In genomic region chr14:78486621-78487020, GRCh38 we compare ENCODE assay signal across 28 cellular contexts.
DNase-seq lines count a peak whose midpoint lies in the region; ATAC-seq, FAIRE-seq and TF ChIP-seq lines count a peak whose summit lies in the region.
"Had no signal": no experiment of that assay in that cellular context is flagged by ENCODE, and none has a peak within 500 bp of the region (broad histone marks: within the 10 kb centered on the region; RNA-seq: fewer than 3 reads in every experiment).

No MANE protein-coding gene starts in this region.

- peak overlapping the region; percentile 10 for H3T11ph ChIP-seq in H9 (ENCODE audit: low read length)

- H4K91ac ChIP-seq in H9 (ENCODE audit: insufficient read length, low read depth, low read length), result no peak overlapping the region

- H3K36me3 Mint-ChIP-seq in H9 (ENCODE audit: insufficient read depth in 1 of 3, low read depth in 3 of 3), result no peaks in the 10 kb centered on the region
- H3K36me3 Mint-ChIP-seq: CD14-positive monocyte; CD4-positive, alpha-beta memory T cell; CD4-positive, CD25-positive, alpha-beta regulatory T cell; CD8-positive, alpha-beta memory T cell had no signal

- H3K27ac Mint-ChIP-seq in H9, result 0 out of 7 replicates have a peak overlapping the region, but pooled peaks of 1 of the 3 experiments have one; percentile 53
- H3K27ac Mint-ChIP-seq: CD14-positive monocyte; CD4-positive, alpha-beta memory T cell; CD4-positive, CD25-positive, alpha-beta regulatory T cell; CD8-positive, alpha-beta memory T cell had no signal

- DNase-seq in H9 (no peak), osteoblast (ENCODE audit: insufficient read length, low spot score, missing footprints) (peak; percentile 61), small intestine (peak; percentile 83), frontal cortex (ENCODE audit: low spot score in 2 of 2) (no peak), NCI-H1417 (lab: John Stamatoyannopoulos, UW) (no peak)
- DNase-seq: 8988T; ACHN; BE2C; C1 segment of cervical spinal cord; CD4-positive, alpha-beta memory T cell; CD4-positive, CD25-positive, alpha-beta regulatory T cell; CD8-positive, alpha-beta memory T cell; COR-L47; DMS 273 treated with DMSO at 0.1 percent for 48 hours; DMS153; DMS53; DMS79; DND-41; EL; GDM1 had no signal

- peaks cover 26 to 30% of the 10 kb centered on the region in 2 experiments for H3K4me1 Mint-ChIP-seq in H9
- H3K4me1 Mint-ChIP-seq: CD14-positive monocyte; CD4-positive, alpha-beta memory T cell; CD4-positive, CD25-positive, alpha-beta regulatory T cell; CD8-positive, alpha-beta memory T cell had no signal

- FAIRE-seq in small intestine (lab: Jason Lieb, UNC), result no peak
- FAIRE-seq in frontal cortex (lab: Jason Lieb, UNC), result no peak
- FAIRE-seq: A204.1, GM12878, GM12892, GM18507, GM19239 had no signal

- H3K27me3 ChIP-seq in H9 (ENCODE audit: insufficient read depth, low read length) (no peaks in the 10 kb centered on the region), osteoblast (ENCODE audit: insufficient read depth, low read length) (no peaks in the 10 kb centered on the region), small intestine (ENCODE audit: control insufficient read depth in 2 of 2, insufficient read depth in 2 of 2, low read length in 2 of 2) (no peaks in the 10 kb centered on the region)
- H3K27me3 ChIP-seq: BE2C, BLaER1 had no signal

- H2AFZ ChIP-seq in H9 (ENCODE audit: low read length) (no peak overlapping the region), osteoblast (ENCODE audit: low read length) (no peak overlapping the region)

- no peak overlapping the region for H3K4me3 ChIP-seq in osteoblast (ENCODE audit: insufficient read depth, low read length)
- H3K4me3 ChIP-seq in small intestine (ENCODE audit: low read depth in 1 of 2, low read length in 2 of 2), result no peak overlapping the region
- H3K4me3 ChIP-seq: BLaER1, GM12878 had no signal

- H3K14ac ChIP-seq in H9 (ENCODE audit: insufficient read depth, low read length), result no peak overlapping the region

- H3K9me3 Mint-ChIP-seq in H9, result no peaks in the 10 kb centered on the region
- H3K9me3 Mint-ChIP-seq: CD4-positive, alpha-beta memory T cell; CD4-positive, CD25-positive, alpha-beta regulatory T cell; CD8-positive, alpha-beta memory T cell had no signal

- no peak overlapping the region for H4K8ac ChIP-seq in H9 (replicated peaks; ENCODE audit: insufficient read length, low read depth, low read length)

- no peaks in the 10 kb centered on the region for H3K23me2 ChIP-seq in H9 (ENCODE audit: insufficient read length, low read depth, low read length, poor library complexity, severe bottlenecking)

- H3K18ac ChIP-seq in H9 (ENCODE audit: insufficient read length, low read depth, low read length), result no peak overlapping the region

- no peak for TF ChIP-seq CTCF in H9 (conservative IDR thresholded peaks at IDR 0.05)
- no peak for TF ChIP-seq CTCF in osteoblast (IDR thresholded peaks at IDR 0.05; ENCODE audit: extremely low read depth, low read depth, low read length)

- H2BK120ac ChIP-seq in H9 (ENCODE audit: low read depth, low read length, poor library complexity, severe bottlenecking), result peak overlapping the region; percentile 48

- peaks cover 8% of the 10 kb centered on the region; the same call in 1 of the 2 replicates for H3K4me1 ChIP-seq in H9 (ENCODE audit: insufficient read depth, low read length)
- no peaks in the 10 kb centered on the region for H3K4me1 ChIP-seq in osteoblast (ENCODE audit: insufficient read depth, low read length)
- H3K4me1 ChIP-seq in small intestine (ENCODE audit: control insufficient read depth in 2 of 2, insufficient read depth in 1 of 2, low read depth in 1 of 2, low read length in 1 of 2), result peaks cover 0 to 3% of the 10 kb centered on the region in 2 donors
- H3K4me1 ChIP-seq: BE2C, BLaER1 had no signal

- H3K79me1 ChIP-seq in H9 (ENCODE audit: insufficient read depth, low read depth, low read length, poor library complexity, severe bottlenecking), result no peaks in the 10 kb centered on the region

- H2AK5ac ChIP-seq in H9 (ENCODE audit: insufficient read length, low read length), result no peak overlapping the region

- H3K23ac ChIP-seq in H9 (ENCODE audit: insufficient read length, low read depth, low read length), result no peak overlapping the region

- no peak overlapping the region for H2BK12ac ChIP-seq in H9 (ENCODE audit: insufficient read length, low read depth, low read length)

- H3K56ac ChIP-seq in H9 (ENCODE audit: insufficient read length, low read depth, low read length), result no peak overlapping the region

- no peak overlapping the region for H2BK20ac ChIP-seq in H9 (ENCODE audit: low read depth, low read length, poor library complexity, severe bottlenecking)

- no peak overlapping the region for H4K5ac ChIP-seq in H9 (ENCODE audit: insufficient read length, low read depth, low read length)

- H3K9me3 ChIP-seq in H9 (ENCODE audit: control insufficient read depth, low read depth, low read length) (no peaks in the 10 kb centered on the region), osteoblast (ENCODE audit: low read depth, low read length) (no peaks in the 10 kb centered on the region), small intestine (ENCODE audit: control insufficient read depth, low read depth) (no peaks in the 10 kb centered on the region)
- H3K9me3 ChIP-seq: BE2C, BLaER1 had no signal

- no CpG with 5 or more reads among the region's 1 CpG for WGBS in H9 (ENCODE audit: extremely low coverage, insufficient read length, low lambda C conversion rate)
- WGBS in small intestine, 3 donors, result 27 to 58% (median 36%) methylated on average over 1 of the region's 1 CpG

- no peak overlapping the region for H2BK15ac ChIP-seq in H9 (ENCODE audit: low read depth, low read length)

- H3K79me2 ChIP-seq in H9 (ENCODE audit: insufficient read depth, low read length) (no peaks in the 10 kb centered on the region), osteoblast (ENCODE audit: insufficient read depth, low read length) (no peaks in the 10 kb centered on the region)

- ATAC-seq in HG02642 (IDR thresholded peaks at IDR 0.05; ENCODE audit: poor library complexity, unreplicated experiment), result no peak
- ATAC-seq: GM12878 had no signal

- H3K4me3 Mint-ChIP-seq in H9, result no peak overlapping the region; a peak in 1 of 5 replicates
- H3K4me3 Mint-ChIP-seq: CD14-positive monocyte; CD4-positive, alpha-beta memory T cell; CD4-positive, CD25-positive, alpha-beta regulatory T cell; CD8-positive, alpha-beta memory T cell had no signal

- H3K27ac ChIP-seq in H9 (ENCODE audit: insufficient read length, low read depth, low read length) (no peak overlapping the region), osteoblast (ENCODE audit: low read depth, low read length) (no peak overlapping the region), small intestine (ENCODE audit: low read depth in 1 of 2, low read length in 1 of 2) (peak overlapping the region; percentile 5 to 23)
- H3K27ac ChIP-seq: BLaER1 had no signal

- H3K4me2 ChIP-seq in H9 (ENCODE audit: insufficient read depth, insufficient read length, low read length) (no peak overlapping the region), osteoblast (ENCODE audit: insufficient read depth, low read length) (no peak overlapping the region)
- H3K4me2 ChIP-seq: BLaER1 had no signal

- H3K36me3 ChIP-seq in osteoblast (ENCODE audit: insufficient read depth, low read length), result no peaks in the 10 kb centered on the region
- H3K36me3 ChIP-seq in small intestine (ENCODE audit: control insufficient read depth in 2 of 2, insufficient read depth in 2 of 2, low read length in 2 of 2), result no peaks in the 10 kb centered on the region
- H3K36me3 ChIP-seq: BE2C, BLaER1 had no signal

- H3K4ac ChIP-seq in H9 (ENCODE audit: low read depth, low read length), result no peak overlapping the region

- H3K9ac ChIP-seq in H9 (ENCODE audit: extremely low read depth, insufficient read length, low read length), result no peak overlapping the region
- H3K9ac ChIP-seq: BLaER1 had no signal

- H4K20me1 ChIP-seq in H9 (ENCODE audit: control insufficient read depth, insufficient read depth, insufficient read length) (no peaks in the 10 kb centered on the region), osteoblast (ENCODE audit: insufficient read depth, low read length) (no peaks in the 10 kb centered on the region)
- H4K20me1 ChIP-seq: BLaER1 had no signal

- H3K27me3 Mint-ChIP-seq in H9 (ENCODE audit: low read depth), result no peaks in the 10 kb centered on the region
- H3K27me3 Mint-ChIP-seq: CD4-positive, alpha-beta memory T cell; CD4-positive, CD25-positive, alpha-beta regulatory T cell; CD8-positive, alpha-beta memory T cell had no signal

- no peak overlapping the region for H2BK5ac ChIP-seq in H9 (ENCODE audit: insufficient read length, low read length)

Comparison
In these comparisons a context has a peak if more than half of its experiments do, and no peak if none do; other contexts are left out.
1. DNase-seq: peak in osteoblast (single experiment) and small intestine (single experiment); none in H9 (single experiment), frontal cortex (0 of 2) and NCI-H1417 (0 of 3).
2. H3K27ac ChIP-seq: peak in small intestine (2 of 2); none in H9 (single experiment) and osteoblast (single experiment).